ENCODE assay signal across 13 cellular contexts in the genomic region with DNA sequence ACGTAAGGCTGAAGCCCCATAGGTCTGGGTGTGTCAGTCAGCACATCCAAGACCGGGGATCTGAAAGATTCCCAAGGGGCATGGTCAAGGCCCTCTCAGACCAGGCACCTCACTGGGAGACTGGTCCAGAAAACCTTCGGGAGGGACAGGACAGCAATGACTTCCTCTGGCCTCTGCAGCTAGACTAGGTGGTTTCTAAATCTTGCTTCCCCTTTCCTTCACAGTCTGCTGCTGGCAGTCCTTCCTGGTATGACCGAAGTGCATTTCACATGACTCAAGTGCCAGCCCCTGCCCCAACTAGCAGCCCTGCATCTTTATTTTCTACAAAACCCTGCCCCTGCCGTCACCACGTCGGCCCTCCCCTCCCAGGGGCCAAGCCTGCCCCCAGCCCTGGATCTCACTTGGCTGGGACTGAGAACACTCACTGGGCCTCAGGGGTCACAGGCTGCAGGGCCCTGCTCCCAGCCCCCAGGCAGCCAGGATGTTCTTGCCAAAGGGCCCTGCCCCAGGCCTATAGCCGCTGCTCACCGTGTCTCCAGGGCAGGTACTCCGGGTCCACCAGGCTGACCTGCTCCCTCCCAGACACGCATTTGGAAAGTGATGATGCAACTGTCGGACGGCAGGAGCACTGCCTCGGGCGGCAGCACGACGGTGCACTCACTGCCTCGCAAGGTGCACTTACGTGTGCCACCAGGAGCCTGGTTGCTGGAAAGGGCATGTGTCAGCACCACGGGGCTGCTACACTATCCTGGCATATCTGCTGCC. TPM values are rescaled to one million over a fixed set of nuclear protein-coding genes. Genes with fewer than 3 reads are reported as not detected.
DNase-seq lines count a peak whose midpoint lies in the region; ATAC-seq and TF ChIP-seq lines count a peak whose summit lies in the region.
"Had no signal": no experiment of that assay in that cellular context is flagged by ENCODE, and none has a peak within 500 bp of the region (broad histone marks: within the 10 kb centered on the region; RNA-seq: fewer than 3 reads in every experiment).

No MANE protein-coding gene starts in this region.

- H3K27ac ChIP-seq in naive thymus-derived CD4-positive, alpha-beta T cell (ENCODE audit: low read depth, low read length), result no peak overlapping the region
- H3K27ac ChIP-seq: esophagus squamous epithelium, prostate gland had no signal

- DNase-seq in GDM1 (lab: John Stamatoyannopoulos, UW) (peak; percentile 63), WTC11 (ENCODE audit: low spot score) (no peak), SHP77 (lab: John Stamatoyannopoulos, UW) (no peak)
- no peak for DNase-seq in naive thymus-derived CD4-positive, alpha-beta T cell
- DNase-seq: activated CD8-positive, alpha-beta memory T cell treated with anti-CD3 and anti-CD28 coated beads, Interleukin-2, amount 50 U/mL, for 4 hours; esophagus squamous epithelium; kidney; SW 1271 had no signal

- H3K27ac Mint-ChIP-seq in IgD-negative memory B cell, result peak overlapping the region; percentile 96 to 100 (median 99)
- H3K27ac Mint-ChIP-seq in WTC11, result no peak overlapping the region
- peak overlapping the region in 2 of 9 donors; percentile 14 to 33 for H3K27ac Mint-ChIP-seq in naive thymus-derived CD4-positive, alpha-beta T cell

- H3K4me1 ChIP-seq in naive thymus-derived CD4-positive, alpha-beta T cell (ENCODE audit: control insufficient read depth in 2 of 2, insufficient read depth in 2 of 2, low read length in 2 of 2), result peaks cover 13% of the 10 kb centered on the region in 2 donors
- H3K4me1 ChIP-seq: prostate gland had no signal

- no peaks in the 10 kb centered on the region for H3K27me3 ChIP-seq in naive thymus-derived CD4-positive, alpha-beta T cell (ENCODE audit: control insufficient read depth in 2 of 2, insufficient read depth in 2 of 2, low read length in 2 of 2)
- H3K27me3 ChIP-seq: esophagus squamous epithelium had no signal

- intact Hi-C loops in naive thymus-derived CD4-positive, alpha-beta T cell (cut with micrococcal nuclease), result no loop called here

- H3K4me3 Mint-ChIP-seq in IgD-negative memory B cell (peak overlapping the region; percentile 82 to 94 (median 90)), WTC11 (no peak overlapping the region)
- no peak overlapping the region for H3K4me3 Mint-ChIP-seq in naive thymus-derived CD4-positive, alpha-beta T cell

- no peak for ATAC-seq in WTC11
- ATAC-seq in naive thymus-derived CD4-positive, alpha-beta T cell, result peak; percentile 78
- ATAC-seq in HG02610 (IDR thresholded peaks at IDR 0.05; ENCODE audit: unreplicated experiment), result no peak
- ATAC-seq in GM19452 (IDR thresholded peaks at IDR 0.05; ENCODE audit: unreplicated experiment), result no peak
- ATAC-seq in HG03280 (IDR thresholded peaks at IDR 0.05; ENCODE audit: unreplicated experiment), result no peak

- H3K4me1 Mint-ChIP-seq in IgD-negative memory B cell (peaks cover 39 to 61% (median 58%) of the 10 kb centered on the region in 3 donors), WTC11 (no peaks in the 10 kb centered on the region; the same call in 1 of the 2 replicates)
- peaks cover 19 to 30% (median 23%) of the 10 kb centered on the region in 7 donors for H3K4me1 Mint-ChIP-seq in naive thymus-derived CD4-positive, alpha-beta T cell

- peaks cover 2% of the 10 kb centered on the region for H3K36me3 Mint-ChIP-seq in IgD-negative memory B cell
- H3K36me3 Mint-ChIP-seq in WTC11, result peaks cover 11% of the 10 kb centered on the region
- peaks cover 0 to 2% (median 0%) of the 10 kb centered on the region in 5 donors for H3K36me3 Mint-ChIP-seq in naive thymus-derived CD4-positive, alpha-beta T cell

- H3K36me3 ChIP-seq in naive thymus-derived CD4-positive, alpha-beta T cell (ENCODE audit: control insufficient read depth in 2 of 3, insufficient read depth in 3 of 3, low read length in 3 of 3), result no peaks in the 10 kb centered on the region
- H3K36me3 ChIP-seq: esophagus squamous epithelium, prostate gland had no signal

- CTCF ChIA-PET in WTC11 (lab: Charles Lee), result no interaction called here
- CTCF ChIA-PET in naive thymus-derived CD4-positive, alpha-beta T cell (lab: Charles Lee), result no interaction called here

- H3K9me3 ChIP-seq in naive thymus-derived CD4-positive, alpha-beta T cell (ENCODE audit: control insufficient read depth in 2 of 3, low read length in 3 of 3), result no peaks in the 10 kb centered on the region
- H3K9me3 ChIP-seq: esophagus squamous epithelium, prostate gland had no signal

- H3K9me3 Mint-ChIP-seq in IgD-negative memory B cell, result no peaks in the 10 kb centered on the region
- H3K9me3 Mint-ChIP-seq in WTC11, result no peaks in the 10 kb centered on the region
- no peaks in the 10 kb centered on the region for H3K9me3 Mint-ChIP-seq in naive thymus-derived CD4-positive, alpha-beta T cell

- TF ChIP-seq CTCF in WTC11 (IDR thresholded peaks at IDR 0.05), result no peak

- POLR2A ChIA-PET in WTC11 (lab: Charles Lee), result no interaction called here
- POLR2A ChIA-PET in naive thymus-derived CD4-positive, alpha-beta T cell (lab: Charles Lee), result no interaction called here

- H3K27me3 Mint-ChIP-seq in IgD-negative memory B cell, result no peaks in the 10 kb centered on the region
- H3K27me3 Mint-ChIP-seq in WTC11 (ENCODE audit: low read depth), result no peaks in the 10 kb centered on the region
- H3K27me3 Mint-ChIP-seq in naive thymus-derived CD4-positive, alpha-beta T cell, result no peaks in the 10 kb centered on the region

- H3K4me3 ChIP-seq in naive thymus-derived CD4-positive, alpha-beta T cell (ENCODE audit: low read length), result no peak overlapping the region
- H3K4me3 ChIP-seq: esophagus squamous epithelium, prostate gland had no signal

TF ChIP-seq in WTC11, 78 proteins besides CTCF, POLR2A, EP300 and RAD21:
- TF ChIP-seq GABPB1 (CRISPR knock-in tag; IDR thresholded peaks at IDR 0.05) (peak; percentile 82), ZNF512 (CRISPR knock-in tag; IDR thresholded peaks at IDR 0.05; ENCODE audit: borderline replicate concordance) (no peak)

RNA-seq across cellular contexts. Expression of gene POLR3K, which starts 18.2 kb away (rescaled TPM):
- 45.2 TPM for polyA plus RNA-seq in IgD-negative memory B cell
- 37.9 to 40.1 TPM (median 38.6 TPM) in 3 replicates for total RNA-seq in WTC11 (2021)
- 10 to 100 TPM in 4 of 5 experiments, 1 to 10 TPM in 1; 8.5 to 45.4 (median 18.9) TPM for total RNA-seq in naive thymus-derived CD4-positive, alpha-beta T cell
- 10 to 100 TPM; 20.4 to 28.6 TPM for polyA plus RNA-seq in naive thymus-derived CD4-positive, alpha-beta T cell

RNA-seq across cellular contexts. Expression of gene SNRNP25, which starts 18.4 kb away (rescaled TPM):
- polyA plus RNA-seq in IgD-negative memory B cell, result 39.1 TPM
- 51.6 to 55.9 TPM (median 54.7 TPM) in 3 replicates for total RNA-seq in WTC11 (2021)
- 10 to 100 TPM in 4 of 5 experiments, 1 to 10 TPM in 1; 9.8 to 57.4 (median 11.7) TPM for total RNA-seq in naive thymus-derived CD4-positive, alpha-beta T cell
- 10 to 100 TPM; 20.5 to 21.5 TPM for polyA plus RNA-seq in naive thymus-derived CD4-positive, alpha-beta T cell

RNA-seq across cellular contexts. Expression of gene RHBDF1, which starts 37.2 kb away (rescaled TPM):
- not detected for polyA plus RNA-seq in IgD-negative memory B cell
- 40.9 to 60.8 TPM (median 44.2 TPM) in 3 replicates for total RNA-seq in WTC11 (2021)
- total RNA-seq in naive thymus-derived CD4-positive, alpha-beta T cell, result 1 to 10 TPM in 1 of 5 experiments, under 1 TPM in 1, not detected in 3; 0.66 to 1.6 TPM
- polyA plus RNA-seq in naive thymus-derived CD4-positive, alpha-beta T cell, result not detected

RNA-seq across cellular contexts. Expression of gene MPG, which starts 42.8 kb away (rescaled TPM):
- 87.6 TPM for polyA plus RNA-seq in IgD-negative memory B cell
- 60.0 to 62.0 TPM (median 60.0 TPM) in 3 replicates for total RNA-seq in WTC11 (2021)
- total RNA-seq in naive thymus-derived CD4-positive, alpha-beta T cell, result 10 to 100 TPM; 17.5 to 59.5 (median 25.4) TPM
- 10 to 100 TPM; 50.5 to 52.3 TPM for polyA plus RNA-seq in naive thymus-derived CD4-positive, alpha-beta T cell

Comparison
In these comparisons a context has a peak if more than half of its experiments do, and no peak if none do; other contexts are left out.
1. H3K4me3 Mint-ChIP-seq: peak in IgD-negative memory B cell (4 of 4); none in WTC11 (single experiment) and naive thymus-derived CD4-positive, alpha-beta T cell (0 of 10).
2. RNA of gene RHBDF1, which starts 37.2 kb away (total RNA-seq): 40.9 to 60.8 TPM in WTC11; 0.66 to 1.6 TPM in naive thymus-derived CD4-positive, alpha-beta T cell; every median in the first group is over 10 times any median in the second.